ENCODE assay signal across 8 cellular contexts in the genomic region with DNA sequence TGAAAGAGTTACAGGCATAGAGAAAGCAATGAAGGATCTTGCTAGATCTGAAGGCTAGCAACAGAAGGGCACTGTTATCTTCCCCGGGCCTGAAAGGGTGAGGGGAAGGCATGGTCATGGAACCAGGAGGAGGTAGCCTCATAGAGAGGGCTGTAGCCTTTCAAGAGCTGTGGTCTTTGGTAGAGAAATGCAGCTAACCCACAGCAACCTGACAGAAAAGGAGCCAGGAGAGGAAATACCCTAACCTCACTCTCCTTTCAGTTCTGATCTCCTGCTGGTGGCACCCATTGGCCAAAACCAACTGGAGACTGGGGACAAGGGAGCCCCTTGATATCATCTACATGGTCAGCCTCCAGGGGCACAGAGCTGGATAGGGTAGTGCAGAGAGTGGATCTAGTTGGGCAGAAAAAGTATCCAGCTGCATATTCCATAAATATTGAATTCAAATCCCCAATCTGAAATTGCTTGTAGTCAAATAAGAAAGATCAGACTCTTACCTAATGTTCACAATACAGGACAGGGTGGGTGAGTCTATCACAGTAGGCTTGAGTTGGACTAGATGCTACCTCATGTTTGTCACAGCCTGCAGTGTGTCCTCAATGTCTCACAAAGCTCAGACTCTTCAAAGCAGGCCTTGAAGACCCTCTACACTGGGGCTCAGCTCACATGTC.
A peak's percentile ranks its signal among the peaks of the same experiment; 100 is the strongest.
DNase-seq lines count a peak whose midpoint lies in the region; ATAC-seq, FAIRE-seq and TF ChIP-seq lines count a peak whose summit lies in the region.

No MANE protein-coding gene starts in this region.

- intact Hi-C loops in activated B cell treated with CpG ODN at 0.5 μM for 24 hours (cut with micrococcal nuclease) = no loop called here
- intact Hi-C loops in stomach (cut with DNase I; ENCODE audit: low total_unique reads) = no loop called here
- intact Hi-C loops in dorsolateral prefrontal cortex (cut with DNase I) = loop anchor here in 1 of 2 donors (5.0 kb wide), 1 partner anchor 71 kb away; no protein-coding TSS in a partner anchor
- intact Hi-C loops in kidney (cut with DNase I) = no loop called here

- no peak for FAIRE-seq in kidney (lab: Jason Lieb, UNC)

- no peaks in the 10 kb centered on the region for H3K9me2 ChIP-seq in SK-N-SH

- H3K4me1 Mint-ChIP-seq in activated naive CD4-positive, alpha-beta T cell treated with anti-CD3 and anti-CD28 coated beads, Interleukin-2, amount 10 ng/mL, durations not matched to agents 7 days and 5 days = peaks cover 53% of the 10 kb centered on the region
- peaks cover 48% of the 10 kb centered on the region for H3K4me1 Mint-ChIP-seq in activated B cell treated with CpG ODN at 0.5 μM for 24 hours

- H3K27ac ChIP-seq in stomach (peak overlapping the region; percentile 62 to 87 (median 80)), dorsolateral prefrontal cortex (peak overlapping the region in 6 of 59 donors; percentile 1 to 67 (median 9)), kidney (ENCODE audit: low read depth in 2 of 2, low read length in 2 of 2) (no peak overlapping the region), SK-N-SH (ENCODE audit: low read depth in 2 of 2, low read length in 1 of 2) (no peak overlapping the region)

- TF ChIP-seq EP300 in stomach (IDR thresholded peaks at IDR 0.05) (no peak), SK-N-SH (IDR thresholded peaks at IDR 0.05; ENCODE audit: borderline replicate concordance in 1 of 2, low read depth in 1 of 2, low read length in 1 of 2) (no peak)

- peak overlapping the region; percentile 95 for H3K27ac Mint-ChIP-seq in activated naive CD4-positive, alpha-beta T cell treated with anti-CD3 and anti-CD28 coated beads, Interleukin-2, amount 10 ng/mL, durations not matched to agents 7 days and 5 days
- H3K27ac Mint-ChIP-seq in activated B cell treated with CpG ODN at 0.5 μM for 24 hours = peak overlapping the region; percentile 50

- H3K9me3 Mint-ChIP-seq in activated naive CD4-positive, alpha-beta T cell treated with anti-CD3 and anti-CD28 coated beads, Interleukin-2, amount 10 ng/mL, durations not matched to agents 7 days and 5 days = peaks cover 3% of the 10 kb centered on the region
- H3K9me3 Mint-ChIP-seq in activated B cell treated with CpG ODN at 0.5 μM for 24 hours = no peaks in the 10 kb centered on the region

- ATAC-seq in HG02884 (IDR thresholded peaks at IDR 0.05; ENCODE audit: unreplicated experiment) (peak; percentile 68), activated B cell treated with CpG ODN at 0.5 μM for 24 hours (ENCODE audit: low read depth) (peak; percentile 31)

- TF ChIP-seq CTCF in activated B cell treated with CpG ODN at 0.5 μM for 24 hours (IDR thresholded peaks at IDR 0.05) (no peak), stomach (IDR thresholded peaks at IDR 0.05) (no peak), dorsolateral prefrontal cortex (IDR thresholded peaks at IDR 0.05 in 54 of 56, conservative IDR thresholded peaks at IDR 0.05 in 2 of 56; ENCODE audit: low read depth in 1 of 56, partially characterized antibody in 56 of 56) (no peak), kidney (IDR thresholded peaks at IDR 0.05; ENCODE audit: borderline replicate concordance, extremely low read depth, insufficient read depth) (no peak), SK-N-SH (IDR thresholded peaks at IDR 0.05) (no peak)

- peak; percentile 44 for DNase-seq in activated naive CD4-positive, alpha-beta T cell treated with anti-CD3 and anti-CD28 coated beads, Interleukin-2, amount 10 ng/mL, durations not matched to agents 7 days and 5 days
- no peak for DNase-seq in activated naive CD4-positive, alpha-beta T cell (lab: John Stamatoyannopoulos, UW)
- no peak for DNase-seq in activated B cell treated with CpG ODN at 0.5 μM for 24 hours
- DNase-seq in stomach = no peak
- no peak for DNase-seq in dorsolateral prefrontal cortex
- DNase-seq in kidney = no peak
- no peak for DNase-seq in SK-N-SH

- no peaks in the 10 kb centered on the region for H3K36me3 Mint-ChIP-seq in activated naive CD4-positive, alpha-beta T cell treated with anti-CD3 and anti-CD28 coated beads, Interleukin-2, amount 10 ng/mL, durations not matched to agents 7 days and 5 days
- no peaks in the 10 kb centered on the region for H3K36me3 Mint-ChIP-seq in activated B cell treated with CpG ODN at 0.5 μM for 24 hours (ENCODE audit: low read depth)

- H3K4me2 ChIP-seq in SK-N-SH = no peak overlapping the region

- no peak overlapping the region for H3K4me3 Mint-ChIP-seq in activated naive CD4-positive, alpha-beta T cell treated with anti-CD3 and anti-CD28 coated beads, Interleukin-2, amount 10 ng/mL, durations not matched to agents 7 days and 5 days
- H3K4me3 Mint-ChIP-seq in activated B cell treated with CpG ODN at 0.5 μM for 24 hours = no peak overlapping the region

- no peak overlapping the region for H3K9ac ChIP-seq in kidney (ENCODE audit: low read length in 2 of 2)
- no peak overlapping the region for H3K9ac ChIP-seq in SK-N-SH

- 40 to 71% (median 45%) methylated on average over 1 of the region's 1 CpG for WGBS in stomach, 5 donors
- WGBS in SK-N-SH (ENCODE audit: low lambda C conversion rate) = 60% methylated on average over 1 of the region's 1 CpG

- H3K4me3 ChIP-seq in stomach = no peak overlapping the region
- no peak overlapping the region for H3K4me3 ChIP-seq in dorsolateral prefrontal cortex
- H3K4me3 ChIP-seq in kidney (ENCODE audit: low read length in 2 of 2) = no peak overlapping the region
- no peak overlapping the region for H3K4me3 ChIP-seq in SK-N-SH (ENCODE audit: low read depth in 2 of 2, low read length in 1 of 2)

- CTCF ChIA-PET in activated naive CD4-positive, alpha-beta T cell treated with anti-CD3 and anti-CD28 coated beads, Interleukin-2, amount 10 ng/mL, durations not matched to agents 7 days and 5 days (lab: Charles Lee) = interaction anchor here (0.5 to 3.6 kb wide), 5 partner anchors 16 to 841 kb away, joined by 3 to 10 read pairs (median 4); no protein-coding TSS in a partner anchor
- CTCF ChIA-PET in activated B cell treated with CpG ODN at 0.5 μM for 24 hours (lab: Charles Lee) (no interaction called here), SK-N-SH (lab: Yijun Ruan, JAX) (interaction anchor here (0.9 to 2.1 kb wide), 4 partner anchors 9 to 26 kb away, joined by 3 to 6 read pairs (median 4); no protein-coding TSS in a partner anchor)

- H3K79me2 ChIP-seq in SK-N-SH (ENCODE audit: insufficient read depth) = no peaks in the 10 kb centered on the region

- POLR2A ChIA-PET in activated B cell treated with CpG ODN at 0.5 μM for 24 hours (lab: Charles Lee) (interaction anchor here (1.7 kb wide), 1 partner anchor 74 kb away, joined by 7 read pairs; a partner anchor contains a TSS), SK-N-SH (lab: Yijun Ruan, JAX) (no interaction called here)

- no peak for TF ChIP-seq RAD21 in SK-N-SH (IDR thresholded peaks at IDR 0.05; ENCODE audit: low read length)

- no peaks in the 10 kb centered on the region for H3K27me3 ChIP-seq in stomach
- no peaks in the 10 kb centered on the region for H3K27me3 ChIP-seq in dorsolateral prefrontal cortex
- H3K27me3 ChIP-seq in SK-N-SH (ENCODE audit: insufficient read depth) = no peaks in the 10 kb centered on the region

- H4K20me1 ChIP-seq in SK-N-SH (ENCODE audit: insufficient read depth) = no peaks in the 10 kb centered on the region

- H3K27me3 Mint-ChIP-seq in activated naive CD4-positive, alpha-beta T cell treated with anti-CD3 and anti-CD28 coated beads, Interleukin-2, amount 10 ng/mL, durations not matched to agents 7 days and 5 days = peaks cover 6% of the 10 kb centered on the region
- no peaks in the 10 kb centered on the region for H3K27me3 Mint-ChIP-seq in activated B cell treated with CpG ODN at 0.5 μM for 24 hours

- no peak for TF ChIP-seq POLR2A in stomach (IDR thresholded peaks at IDR 0.05)

- H3K36me3 ChIP-seq in stomach = no peaks in the 10 kb centered on the region
- H3K36me3 ChIP-seq in kidney (ENCODE audit: control insufficient read depth in 1 of 2, insufficient read depth in 2 of 2, low read length in 2 of 2) = no peaks in the 10 kb centered on the region
- no peaks in the 10 kb centered on the region for H3K36me3 ChIP-seq in SK-N-SH (replicated peaks in 1 of 2; ENCODE audit: control insufficient read depth in 1 of 2, insufficient read depth in 2 of 2, low read length in 1 of 2)

- H2AFZ ChIP-seq in SK-N-SH (ENCODE audit: low read depth) = no peak overlapping the region

- H3K4me1 ChIP-seq in stomach (peaks cover 35 to 45% (median 41%) of the 10 kb centered on the region in 4 donors), kidney (ENCODE audit: control insufficient read depth in 1 of 2, insufficient read depth in 1 of 2, low read depth in 1 of 2, low read length in 2 of 2) (peaks cover 0 to 5% of the 10 kb centered on the region in 2 donors), SK-N-SH (ENCODE audit: control insufficient read depth in 1 of 2, insufficient read depth in 2 of 2, low read depth in 1 of 2, low read length in 1 of 2) (no peaks in the 10 kb centered on the region)

- H3F3A ChIP-seq in SK-N-SH (replicated peaks; ENCODE audit: insufficient read depth) = no peaks in the 10 kb centered on the region

- H3K9me3 ChIP-seq in stomach (no peaks in the 10 kb centered on the region), kidney (ENCODE audit: control insufficient read depth in 1 of 2, low read length in 2 of 2) (no peaks in the 10 kb centered on the region), SK-N-SH (no peaks in the 10 kb centered on the region)

TF ChIP-seq in SK-N-SH, 30 proteins besides CTCF, POLR2A, EP300 and RAD21 (continues in another document):
- TF ChIP-seq RXRA (IDR thresholded peaks at IDR 0.05; ENCODE audit: borderline replicate concordance, low read depth) (no peak), GATA2 (CRISPR knock-in tag; IDR thresholded peaks at IDR 0.05) (no peak), ELF1 (IDR thresholded peaks at IDR 0.05) (no peak), RCOR1 (IDR thresholded peaks at IDR 0.05; ENCODE audit: low read length) (no peak), NRF1 (IDR thresholded peaks at IDR 0.05; ENCODE audit: low read depth, low read length) (no peak), SIN3A (IDR thresholded peaks at IDR 0.05; ENCODE audit: borderline replicate concordance, low read depth, low read length) (no peak), RFX5 (IDR thresholded peaks at IDR 0.05; ENCODE audit: low read length) (no peak), FOXM1 (IDR thresholded peaks at IDR 0.05; ENCODE audit: low read depth) (no peak)
- TF ChIP-seq, protein P1, sequence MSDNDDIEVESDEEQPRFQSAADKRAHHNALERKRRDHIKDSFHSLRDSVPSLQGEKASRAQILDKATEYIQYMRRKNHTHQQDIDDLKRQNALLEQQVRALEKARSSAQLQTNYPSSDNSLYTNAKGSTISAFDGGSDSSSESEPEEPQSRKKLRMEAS (IDR thresholded peaks at IDR 0.05; ENCODE audit: low read depth) = no peak

Comparison
In these comparisons a context has a peak if more than half of its experiments do, and no peak if none do; other contexts are left out.
1. H3K27ac ChIP-seq: peak in stomach (5 of 5); none in kidney (0 of 2) and SK-N-SH (0 of 2).